In the genomic region with DNA sequence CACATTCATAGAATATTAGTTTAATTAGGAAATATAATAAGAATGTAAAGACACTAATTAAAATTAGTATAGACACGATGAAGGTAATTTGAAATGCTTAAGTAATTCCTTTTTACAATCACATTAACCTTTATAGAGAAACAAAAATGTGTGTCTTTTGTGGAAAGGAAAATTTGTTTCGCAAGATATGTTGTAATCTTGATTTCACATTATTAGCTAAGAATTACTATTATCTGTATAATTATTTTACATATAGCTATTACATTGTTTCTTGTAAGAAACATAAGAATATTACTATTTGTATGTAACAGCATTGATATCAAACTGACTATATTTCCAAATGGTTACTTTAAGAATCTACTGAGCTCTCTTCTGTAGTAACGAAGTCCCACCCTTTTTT, we compare ENCODE assay signal across 23 cellular contexts.
A peak's percentile ranks its signal among the peaks of the same experiment; 100 is the strongest.
DNase-seq lines count a peak whose midpoint lies in the region; ATAC-seq and FAIRE-seq lines count a peak whose summit lies in the region.
"Had no signal": no experiment of that assay in that cellular context is flagged by ENCODE, and none has a peak within 500 bp of the region (broad histone marks: within the 10 kb centered on the region; RNA-seq: fewer than 3 reads in every experiment).

No MANE protein-coding gene starts in this region.

- no peak overlapping the region for H3K4me3 Mint-ChIP-seq in CD4-positive, CD25-positive, alpha-beta regulatory T cell

- peaks cover 30% of the 10 kb centered on the region for H3K36me3 Mint-ChIP-seq in CD4-positive, CD25-positive, alpha-beta regulatory T cell

- no peaks in the 10 kb centered on the region for H3K9me3 ChIP-seq in CD4-positive, CD25-positive, alpha-beta regulatory T cell (ENCODE audit: control insufficient read depth in 2 of 2, low read length in 2 of 2)
- H3K9me3 ChIP-seq in neuronal stem cell (replicated peaks in 1 of 2; ENCODE audit: control insufficient read depth in 2 of 2, insufficient read depth in 1 of 2, low read depth in 1 of 2, low read length in 2 of 2), result no peaks in the 10 kb centered on the region
- H3K9me3 ChIP-seq: A549; BLaER1 treated with 17β-estradiol and CSF1 and Interleukin-3, amounts not matched to agents 10 nM and 100 nM; SJSA1 had no signal

- no peak overlapping the region for H2BK5ac ChIP-seq in neuronal stem cell (ENCODE audit: low read length)

- H2AFZ ChIP-seq in neuronal stem cell (ENCODE audit: low read length), result no peak overlapping the region

- H3K4me3 ChIP-seq in CD4-positive, CD25-positive, alpha-beta regulatory T cell (ENCODE audit: low read depth, low read length), result no peak overlapping the region
- no peak overlapping the region for H3K4me3 ChIP-seq in neuronal stem cell (ENCODE audit: low read length in 2 of 2)
- H3K4me3 ChIP-seq: A549; BLaER1 treated with 17β-estradiol and CSF1 and Interleukin-3, amounts not matched to agents 10 nM and 100 nM; GM12878; SJSA1 had no signal

- no peak overlapping the region for H2BK12ac ChIP-seq in neuronal stem cell (ENCODE audit: low read length)

- no peak overlapping the region for H4K8ac ChIP-seq in neuronal stem cell (ENCODE audit: low read depth, low read length)

- no peak overlapping the region for H2BK120ac ChIP-seq in neuronal stem cell (ENCODE audit: low read depth, low read length)

- no peak overlapping the region for H3K27ac Mint-ChIP-seq in CD4-positive, CD25-positive, alpha-beta regulatory T cell

- no peaks in the 10 kb centered on the region for H3K27me3 ChIP-seq in CD4-positive, CD25-positive, alpha-beta regulatory T cell (ENCODE audit: control insufficient read depth, insufficient read depth, low read length)
- H3K27me3 ChIP-seq in neuronal stem cell (ENCODE audit: control insufficient read depth in 3 of 3, insufficient read depth in 3 of 3, low read depth in 1 of 3, low read length in 3 of 3), result no peaks in the 10 kb centered on the region
- H3K27me3 ChIP-seq: BLaER1 treated with 17β-estradiol and CSF1 and Interleukin-3, amounts not matched to agents 10 nM and 100 nM; SJSA1 had no signal

- no peak overlapping the region for H3K9ac ChIP-seq in neuronal stem cell (ENCODE audit: low read depth, low read length, poor library complexity)
- H3K9ac ChIP-seq: BLaER1 treated with 17β-estradiol and CSF1 and Interleukin-3, amounts not matched to agents 10 nM and 100 nM had no signal

- H3K36me3 ChIP-seq in CD4-positive, CD25-positive, alpha-beta regulatory T cell (ENCODE audit: control insufficient read depth, insufficient read depth, low read length), result peaks cover 100% of the 10 kb centered on the region
- no peaks in the 10 kb centered on the region for H3K36me3 ChIP-seq in neuronal stem cell (replicated peaks in 1 of 2; ENCODE audit: control insufficient read depth in 2 of 2, insufficient read depth in 2 of 2, low read length in 2 of 2)
- H3K36me3 ChIP-seq: SJSA1 had no signal

- H3K4ac ChIP-seq in neuronal stem cell (ENCODE audit: low read length), result no peak overlapping the region

- peaks cover 5% of the 10 kb centered on the region for H3K4me1 ChIP-seq in CD4-positive, CD25-positive, alpha-beta regulatory T cell (ENCODE audit: control insufficient read depth, insufficient read depth, low read length, poor library complexity, severe bottlenecking)
- no peaks in the 10 kb centered on the region for H3K4me1 ChIP-seq in neuronal stem cell (ENCODE audit: control insufficient read depth in 2 of 2, insufficient read depth in 1 of 2, low read depth in 1 of 2, low read length in 2 of 2)
- H3K4me1 ChIP-seq: A549, SJSA1 had no signal

- H3K9me3 Mint-ChIP-seq in CD4-positive, CD25-positive, alpha-beta regulatory T cell, result no peaks in the 10 kb centered on the region
- H3K9me3 Mint-ChIP-seq: CD4-positive, alpha-beta memory T cell had no signal

- intact Hi-C loops in posterior cingulate gyrus (cut with DNase I), result no loop called here

- H2BK15ac ChIP-seq in neuronal stem cell (ENCODE audit: low read length), result no peak overlapping the region

- no peaks in the 10 kb centered on the region for H3K79me1 ChIP-seq in neuronal stem cell (ENCODE audit: low read depth, low read length)

- no peak overlapping the region for H3K23ac ChIP-seq in neuronal stem cell (ENCODE audit: low read depth, low read length, poor library complexity)

- no peak overlapping the region for H4K91ac ChIP-seq in neuronal stem cell (ENCODE audit: low read depth, low read length, poor library complexity)

- no CpG with 5 or more reads among the region's 3 CpGs for WGBS in neuronal stem cell (ENCODE audit: extremely low coverage in 2 of 2, insufficient read length in 2 of 2, insufficient replicate concordance in 1 of 2), 2 donors

- no peak for DNase-seq in CD4-positive, CD25-positive, alpha-beta regulatory T cell
- DNase-seq in amniotic epithelial cell (ENCODE audit: low read depth) (peak; percentile 17), iris pigment epithelial cell (ENCODE audit: low read depth) (peak; percentile 9), neuronal stem cell (ENCODE audit: low spot score) (no peak), posterior cingulate gyrus (no peak), NCI-H2081 treated with DMSO at 0.1 percent for 48 hours (lab: John Stamatoyannopoulos, UW) (no peak)
- DNase-seq: CD4-positive, alpha-beta memory T cell; COR-L47; GDM1; HCEC 1CT; KBM-7; NCI-H2029; NCI-H2227 treated with DMSO at 0.1 percent for 48 hours; NCI-H69; Right ventricle myocardium superior; RPMI8226 had no signal

- H3K27ac ChIP-seq in CD4-positive, CD25-positive, alpha-beta regulatory T cell (ENCODE audit: insufficient read depth, low read length, poor library complexity, severe bottlenecking), result peak overlapping the region; percentile 17
- H3K27ac ChIP-seq in neuronal stem cell (replicated peaks; ENCODE audit: low read length), result no peak overlapping the region
- H3K27ac ChIP-seq: A549; BLaER1 treated with 17β-estradiol and CSF1 and Interleukin-3, amounts not matched to agents 10 nM and 100 nM; HL-60; SJSA1 had no signal

- no peak overlapping the region for H3K18ac ChIP-seq in neuronal stem cell (ENCODE audit: low read length)

- H2AK5ac ChIP-seq in neuronal stem cell (ENCODE audit: low read depth, low read length), result no peak overlapping the region

- peaks cover 5 to 28% (median 13%) of the 10 kb centered on the region in 4 donors for H3K4me1 Mint-ChIP-seq in CD4-positive, CD25-positive, alpha-beta regulatory T cell

- no peak for ATAC-seq in CD4-positive, CD25-positive, alpha-beta regulatory T cell (ENCODE audit: low read depth in 2 of 2)
- ATAC-seq: A549, GM12878 had no signal

- no peak overlapping the region for H3K14ac ChIP-seq in neuronal stem cell (ENCODE audit: low read length)

- peak; percentile 36 for FAIRE-seq in G401.6 (lab: Jason Lieb, UNC)
- FAIRE-seq: A549, H1 had no signal

- H3K27me3 Mint-ChIP-seq in CD4-positive, CD25-positive, alpha-beta regulatory T cell, result peaks cover 4% of the 10 kb centered on the region
- H3K27me3 Mint-ChIP-seq: CD4-positive, alpha-beta memory T cell had no signal

- no peak overlapping the region for H3K4me2 ChIP-seq in neuronal stem cell (ENCODE audit: insufficient read depth, low read length, poor library complexity, severe bottlenecking)
- H3K4me2 ChIP-seq: A549; BLaER1 treated with 17β-estradiol and CSF1 and Interleukin-3, amounts not matched to agents 10 nM and 100 nM had no signal

Comparison
In these comparisons a context has a peak if more than half of its experiments do, and no peak if none do; other contexts are left out.
1. DNase-seq: peak in amniotic epithelial cell (single experiment) and iris pigment epithelial cell (single experiment); none in CD4-positive, CD25-positive, alpha-beta regulatory T cell (0 of 3), neuronal stem cell (single experiment), posterior cingulate gyrus (0 of 10) and NCI-H2081 treated with DMSO at 0.1 percent for 48 hours (single experiment).